Comparison of ENCODE assay signal across 14 cellular contexts in the genomic region with DNA sequence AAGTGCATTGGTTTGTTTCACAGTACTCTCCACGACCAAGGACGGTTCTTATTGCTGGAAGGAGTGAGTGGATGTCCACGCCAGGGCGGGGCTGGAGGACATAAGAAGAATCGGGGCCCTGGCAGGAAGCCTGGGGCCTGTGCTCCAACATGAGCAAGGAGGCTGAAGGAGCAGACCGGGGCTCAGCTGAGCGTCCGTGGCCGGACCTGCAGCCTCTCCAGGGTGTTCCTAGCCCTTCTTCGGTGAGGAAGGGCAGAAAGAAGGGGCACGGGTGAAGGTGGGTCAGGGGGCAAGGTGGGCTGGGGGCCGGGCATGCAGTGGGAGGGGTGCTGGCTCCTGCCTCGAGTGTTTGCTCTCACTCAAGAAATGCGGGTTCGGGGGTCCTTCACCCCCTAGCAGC. TPM values are rescaled to one million over a fixed set of nuclear protein-coding genes. Genes with fewer than 3 reads are reported as not detected.
DNase-seq lines count a peak whose midpoint lies in the region; ATAC-seq and TF ChIP-seq lines count a peak whose summit lies in the region.
"Had no signal": no experiment of that assay in that cellular context is flagged by ENCODE, and none has a peak within 500 bp of the region (broad histone marks: within the 10 kb centered on the region; RNA-seq: fewer than 3 reads in every experiment).

No MANE protein-coding gene starts in this region.

- H3K9me1 ChIP-seq in IMR-90 (ENCODE audit: insufficient read depth, low read length), result peaks cover 6% of the 10 kb centered on the region; the same call in 1 of the 2 replicates

- WGBS in IMR-90 (ENCODE audit: extremely low coverage in 2 of 2, insufficient read length in 1 of 2), 2 experiments, result 79% methylated on average over 4 of the region's 15 CpGs; no CpG with 5 or more reads in 1 of the 2 experiments
- no CpG with 5 or more reads among the region's 15 CpGs for WGBS in neuronal stem cell (ENCODE audit: extremely low coverage in 2 of 2, insufficient read length in 2 of 2, insufficient replicate concordance in 1 of 2), 2 donors

- H3K36me3 ChIP-seq in CD4-positive, CD25-positive, alpha-beta regulatory T cell (ENCODE audit: control insufficient read depth, insufficient read depth, low read length), result peaks cover 45% of the 10 kb centered on the region
- H3K36me3 ChIP-seq in IMR-90 (ENCODE audit: control insufficient read depth, insufficient read depth, low read length) (no peaks in the 10 kb centered on the region), neuronal stem cell (replicated peaks in 1 of 2; ENCODE audit: control insufficient read depth in 2 of 2, insufficient read depth in 2 of 2, low read length in 2 of 2) (peaks cover 0 to 5% of the 10 kb centered on the region in 2 donors)

- H3K27me3 Mint-ChIP-seq in CD4-positive, CD25-positive, alpha-beta regulatory T cell, result no peaks in the 10 kb centered on the region

- peaks cover 11 to 86% (median 34%) of the 10 kb centered on the region in 4 donors for H3K4me1 Mint-ChIP-seq in CD4-positive, CD25-positive, alpha-beta regulatory T cell

- no peak overlapping the region for H4K91ac ChIP-seq in IMR-90 (ENCODE audit: insufficient read depth, low read depth, low read length)
- no peak overlapping the region for H4K91ac ChIP-seq in neuronal stem cell (ENCODE audit: low read depth, low read length, poor library complexity)

- H2AK5ac ChIP-seq in IMR-90 (ENCODE audit: low read depth, low read length) (0 out of 2 replicates have a peak overlapping the region, but pooled peaks have one; percentile 72), neuronal stem cell (ENCODE audit: low read depth, low read length) (no peak overlapping the region)

- H3K4ac ChIP-seq in IMR-90 (ENCODE audit: low read depth, low read length) (no peak overlapping the region), neuronal stem cell (ENCODE audit: low read length) (peak overlapping the region; percentile 80)

- H4K8ac ChIP-seq in IMR-90 (ENCODE audit: low read depth in 2 of 2, low read length in 2 of 2) (no peak overlapping the region), neuronal stem cell (ENCODE audit: low read depth, low read length) (no peak overlapping the region)

- H3K4me1 ChIP-seq in CD4-positive, CD25-positive, alpha-beta regulatory T cell (ENCODE audit: control insufficient read depth, insufficient read depth, low read length, poor library complexity, severe bottlenecking), result peaks cover 91% of the 10 kb centered on the region
- H3K4me1 ChIP-seq in IMR-90 (ENCODE audit: control insufficient read depth, insufficient read depth, low read length) (peaks cover 10% of the 10 kb centered on the region), neuronal stem cell (ENCODE audit: control insufficient read depth in 2 of 2, insufficient read depth in 1 of 2, low read depth in 1 of 2, low read length in 2 of 2) (peaks cover 5 to 13% of the 10 kb centered on the region in 2 donors)

- no peak for TF ChIP-seq CTCF in IMR-90 (conservative IDR thresholded peaks at IDR 0.05; ENCODE audit: low read depth, low read length)
- TF ChIP-seq CTCF in dorsolateral prefrontal cortex (IDR thresholded peaks at IDR 0.05 in 54 of 56, conservative IDR thresholded peaks at IDR 0.05 in 2 of 56; ENCODE audit: low read depth in 1 of 56, partially characterized antibody in 56 of 56), result no peak

- H4K5ac ChIP-seq in IMR-90 (ENCODE audit: low read depth, low read length), result no peak overlapping the region

- peak overlapping the region; percentile 90 for H3K27ac ChIP-seq in CD4-positive, CD25-positive, alpha-beta regulatory T cell (ENCODE audit: insufficient read depth, low read length, poor library complexity, severe bottlenecking)
- no peak overlapping the region for H3K27ac ChIP-seq in IMR-90 (ENCODE audit: insufficient read depth, low read length)
- H3K27ac ChIP-seq in dorsolateral prefrontal cortex, result peak overlapping the region in 46 of 59 donors; percentile 4 to 95 (median 82)
- H3K27ac ChIP-seq in neuronal stem cell (replicated peaks; ENCODE audit: low read length), result no peak overlapping the region

- no peak for ATAC-seq in CD4-positive, CD25-positive, alpha-beta regulatory T cell (ENCODE audit: low read depth in 2 of 2)
- ATAC-seq in IMR-90 (ENCODE audit: low read depth) (no peak), GM21423 (IDR thresholded peaks at IDR 0.05; ENCODE audit: unreplicated experiment) (no peak), GM18873 (IDR thresholded peaks at IDR 0.05; ENCODE audit: low FRiP score, unreplicated experiment) (no peak), GM18511 (IDR thresholded peaks at IDR 0.05; ENCODE audit: unreplicated experiment) (no peak), HG02610 (IDR thresholded peaks at IDR 0.05; ENCODE audit: unreplicated experiment) (no peak)
- ATAC-seq: mucosa of descending colon had no signal

- POLR2A ChIA-PET in IMR-90 (lab: Charles Lee; ENCODE audit: unreplicated experiment), result no interaction called here

- H2AFZ ChIP-seq in IMR-90 (replicated peaks; ENCODE audit: low read length, poor library complexity) (no peak overlapping the region), neuronal stem cell (ENCODE audit: low read length) (no peak overlapping the region)

- H2BK15ac ChIP-seq in IMR-90 (ENCODE audit: low read depth, low read length) (no peak overlapping the region), neuronal stem cell (ENCODE audit: low read length) (no peak overlapping the region)

- no peak overlapping the region for H3K56ac ChIP-seq in IMR-90 (ENCODE audit: extremely low read depth, insufficient read depth, low read length)

- H2BK12ac ChIP-seq in neuronal stem cell (ENCODE audit: low read length), result no peak overlapping the region

- no peak overlapping the region for H3K14ac ChIP-seq in IMR-90 (replicated peaks; ENCODE audit: low read depth, low read length)
- H3K14ac ChIP-seq in neuronal stem cell (ENCODE audit: low read length), result peak overlapping the region; percentile 65

- 0 out of 4 replicates have a peak, but pooled peaks cover 0 to 2% of the 10 kb centered on the region in 2 experiments for H3K79me1 ChIP-seq in IMR-90 (ENCODE audit: low read depth in 1 of 2, low read length in 2 of 2)
- peaks cover 2% of the 10 kb centered on the region for H3K79me1 ChIP-seq in neuronal stem cell (ENCODE audit: low read depth, low read length)

- no peak overlapping the region for H2BK5ac ChIP-seq in IMR-90 (ENCODE audit: low read depth, low read length, poor library complexity, severe bottlenecking)
- H2BK5ac ChIP-seq in neuronal stem cell (ENCODE audit: low read length), result no peak overlapping the region

- in situ Hi-C loops in IMR-90 (cut with MboI; ENCODE audit: low sequenced_read_pairs), result no loop called here

- H3K9ac ChIP-seq in IMR-90 (ENCODE audit: low read depth, low read length) (no peak overlapping the region), neuronal stem cell (ENCODE audit: low read depth, low read length, poor library complexity) (no peak overlapping the region)

- H3K9me3 Mint-ChIP-seq in CD4-positive, CD25-positive, alpha-beta regulatory T cell, result peaks cover 0 to 2% (median 0%) of the 10 kb centered on the region in 7 donors

- intact Hi-C loops in IMR-90 (cut with micrococcal nuclease), result no loop called here
- intact Hi-C loops in dorsolateral prefrontal cortex (cut with DNase I), result no loop called here

- DNase-seq in CD4-positive, CD25-positive, alpha-beta regulatory T cell, result no peak
- no peak for DNase-seq in IMR-90
- no peak for DNase-seq in dorsolateral prefrontal cortex
- DNase-seq in neuronal stem cell (ENCODE audit: low spot score), result no peak
- DNase-seq: activated CD4-positive, alpha-beta T cell treated with anti-CD3 and anti-CD28 coated beads for 48 hours; C1 segment of cervical spinal cord; dermis blood vessel endothelial cell; MV-4-11; NCI-H345 had no signal

- peak overlapping the region in 3 of 4 donors; percentile 52 to 75 (median 65) for H3K4me3 Mint-ChIP-seq in CD4-positive, CD25-positive, alpha-beta regulatory T cell

- no peaks in the 10 kb centered on the region for H3K27me3 ChIP-seq in CD4-positive, CD25-positive, alpha-beta regulatory T cell (ENCODE audit: control insufficient read depth, insufficient read depth, low read length)
- H3K27me3 ChIP-seq in IMR-90 (ENCODE audit: control insufficient read depth, insufficient read depth, low read length), result no peaks in the 10 kb centered on the region
- no peaks in the 10 kb centered on the region for H3K27me3 ChIP-seq in dorsolateral prefrontal cortex
- H3K27me3 ChIP-seq in neuronal stem cell (ENCODE audit: control insufficient read depth in 3 of 3, insufficient read depth in 3 of 3, low read depth in 1 of 3, low read length in 3 of 3), result no peaks in the 10 kb centered on the region

- BruUV-seq in IMR-90 (replicated peaks; lab: Mats Ljungman, UMichigan), result no TSS peak

- no peak for TF ChIP-seq RAD21 in IMR-90 (IDR thresholded peaks at IDR 0.05; ENCODE audit: low read length)

- no peaks in the 10 kb centered on the region for H3K9me3 ChIP-seq in CD4-positive, CD25-positive, alpha-beta regulatory T cell (ENCODE audit: control insufficient read depth in 2 of 2, low read length in 2 of 2)
- H3K9me3 ChIP-seq in IMR-90 (ENCODE audit: control insufficient read depth, insufficient read depth, low read length), result no peaks in the 10 kb centered on the region
- no peaks in the 10 kb centered on the region for H3K9me3 ChIP-seq in neuronal stem cell (replicated peaks in 1 of 2; ENCODE audit: control insufficient read depth in 2 of 2, insufficient read depth in 1 of 2, low read depth in 1 of 2, low read length in 2 of 2)
- H3K9me3 ChIP-seq: mucosa of descending colon had no signal

- H2BK120ac ChIP-seq in IMR-90 (ENCODE audit: low read depth, low read length) (no peak overlapping the region), neuronal stem cell (ENCODE audit: low read depth, low read length) (no peak overlapping the region)

- H3K23ac ChIP-seq in IMR-90 (ENCODE audit: low read depth, low read length), result no peak overlapping the region
- peak overlapping the region; percentile 49 for H3K23ac ChIP-seq in neuronal stem cell (ENCODE audit: low read depth, low read length, poor library complexity)

- CTCF ChIA-PET in IMR-90 (lab: Yijun Ruan, JAX), result no interaction called here

- dilution Hi-C loops in IMR-90 (cut with HindIII; ENCODE audit: low sequenced_read_pairs, unreplicated experiment), result no loop called here

- H3K27ac Mint-ChIP-seq in CD4-positive, CD25-positive, alpha-beta regulatory T cell, result peak overlapping the region; percentile 90 to 99 (median 96)

- no peak overlapping the region for H3K4me3 ChIP-seq in CD4-positive, CD25-positive, alpha-beta regulatory T cell (ENCODE audit: low read depth, low read length)
- H3K4me3 ChIP-seq in IMR-90 (ENCODE audit: insufficient read depth, low read depth, low read length) (no peak overlapping the region), dorsolateral prefrontal cortex (no peak overlapping the region), neuronal stem cell (ENCODE audit: low read length in 2 of 2) (no peak overlapping the region)
- H3K4me3 ChIP-seq: mucosa of descending colon had no signal

- no peak overlapping the region for H2AK9ac ChIP-seq in IMR-90 (replicated peaks; ENCODE audit: low read depth, low read length, poor library complexity)

- no peak overlapping the region for H2BK20ac ChIP-seq in IMR-90 (ENCODE audit: low read depth, low read length)

- H3K36me3 Mint-ChIP-seq in CD4-positive, CD25-positive, alpha-beta regulatory T cell, result peaks cover 20% of the 10 kb centered on the region

- TF ChIP-seq POLR2A in IMR-90 (IDR thresholded peaks at IDR 0.05; ENCODE audit: low read depth, low read length), result no peak

- H3K4me2 ChIP-seq in IMR-90 (ENCODE audit: low read depth, low read length), result no peak overlapping the region
- H3K4me2 ChIP-seq in neuronal stem cell (ENCODE audit: insufficient read depth, low read length, poor library complexity, severe bottlenecking), result no peak overlapping the region

- H4K20me1 ChIP-seq in IMR-90 (ENCODE audit: insufficient read depth, low read length), result no peaks in the 10 kb centered on the region

- H3K18ac ChIP-seq in IMR-90 (ENCODE audit: low read depth, low read length) (no peak overlapping the region), neuronal stem cell (ENCODE audit: low read length) (peak overlapping the region; percentile 24)

RNA-seq across cellular contexts. Expression of a gene that starts 18.1 kb away (rescaled TPM):
- 95.6 TPM for total RNA-seq in CD4-positive, CD25-positive, alpha-beta regulatory T cell
- polyA plus RNA-seq in CD4-positive, CD25-positive, alpha-beta regulatory T cell, result 10 to 100 TPM; 16.6 to 23.0 (median 17.7) TPM
- total RNA-seq in IMR-90 (2012; rRNA removed) (under 0.01 and 0.18 TPM in 2 replicates), dorsolateral prefrontal cortex (10 to 100 TPM in 89 of 120 experiments, 1 to 10 TPM in 31; 6.0 to 19.9 (median 11.3) TPM)
- polyA plus RNA-seq in IMR-90 (2012; rRNA removed), result 0.27 and 0.56 TPM in 2 replicates
- polyA plus RNA-seq in IMR-90 (2012; cell fraction: cytosol; rRNA removed), result 0.12 and 0.41 TPM in 2 replicates
- 0.32 and 0.71 TPM in 2 replicates for polyA plus RNA-seq in IMR-90 (2012; cell fraction: nucleus; rRNA removed; ENCODE audit: low replicate concordance)
- 2.7 TPM for polyA plus RNA-seq in neuronal stem cell (2013, experiment 1 of 2)
- 2.5 TPM for polyA plus RNA-seq in neuronal stem cell (2013, experiment 2 of 2)

RNA-seq across cellular contexts. Expression of a gene that starts 31.3 kb away (rescaled TPM):
- not detected for total RNA-seq in CD4-positive, CD25-positive, alpha-beta regulatory T cell
- polyA plus RNA-seq in CD4-positive, CD25-positive, alpha-beta regulatory T cell, result not detected
- total RNA-seq in IMR-90 (2012; rRNA removed) (0.54 and 0.56 TPM in 2 replicates), dorsolateral prefrontal cortex (10 to 100 TPM; 16.2 to 32.0 (median 24.6) TPM)
- 1.2 TPM in 2 replicates for polyA plus RNA-seq in IMR-90 (2012; rRNA removed)
- 0.89 and 2.2 TPM in 2 replicates for polyA plus RNA-seq in IMR-90 (2012; cell fraction: cytosol; rRNA removed)
- polyA plus RNA-seq in IMR-90 (2012; cell fraction: nucleus; rRNA removed; ENCODE audit: low replicate concordance), result 1.1 and 2.3 TPM in 2 replicates
- polyA plus RNA-seq in neuronal stem cell (2013, experiment 1 of 2), result 4.2 TPM
- 4.1 TPM for polyA plus RNA-seq in neuronal stem cell (2013, experiment 2 of 2)

Comparison
In these comparisons a context has a peak if more than half of its experiments do, and no peak if none do; other contexts are left out.
1. H3K27ac ChIP-seq: peak in CD4-positive, CD25-positive, alpha-beta regulatory T cell (single experiment) and dorsolateral prefrontal cortex (46 of 59); none in IMR-90 (single experiment) and neuronal stem cell (single experiment).
2. RNA of a gene that starts 31.3 kb away (total RNA-seq): 16.2 to 32.0 TPM in dorsolateral prefrontal cortex; 0.54 to 0.56 TPM in IMR-90 and not detected in CD4-positive, CD25-positive, alpha-beta regulatory T cell (single experiment); every median in the first group is over 10 times any median in the second.